8 cellular contexts compared by ENCODE assay signal in the genomic region with DNA sequence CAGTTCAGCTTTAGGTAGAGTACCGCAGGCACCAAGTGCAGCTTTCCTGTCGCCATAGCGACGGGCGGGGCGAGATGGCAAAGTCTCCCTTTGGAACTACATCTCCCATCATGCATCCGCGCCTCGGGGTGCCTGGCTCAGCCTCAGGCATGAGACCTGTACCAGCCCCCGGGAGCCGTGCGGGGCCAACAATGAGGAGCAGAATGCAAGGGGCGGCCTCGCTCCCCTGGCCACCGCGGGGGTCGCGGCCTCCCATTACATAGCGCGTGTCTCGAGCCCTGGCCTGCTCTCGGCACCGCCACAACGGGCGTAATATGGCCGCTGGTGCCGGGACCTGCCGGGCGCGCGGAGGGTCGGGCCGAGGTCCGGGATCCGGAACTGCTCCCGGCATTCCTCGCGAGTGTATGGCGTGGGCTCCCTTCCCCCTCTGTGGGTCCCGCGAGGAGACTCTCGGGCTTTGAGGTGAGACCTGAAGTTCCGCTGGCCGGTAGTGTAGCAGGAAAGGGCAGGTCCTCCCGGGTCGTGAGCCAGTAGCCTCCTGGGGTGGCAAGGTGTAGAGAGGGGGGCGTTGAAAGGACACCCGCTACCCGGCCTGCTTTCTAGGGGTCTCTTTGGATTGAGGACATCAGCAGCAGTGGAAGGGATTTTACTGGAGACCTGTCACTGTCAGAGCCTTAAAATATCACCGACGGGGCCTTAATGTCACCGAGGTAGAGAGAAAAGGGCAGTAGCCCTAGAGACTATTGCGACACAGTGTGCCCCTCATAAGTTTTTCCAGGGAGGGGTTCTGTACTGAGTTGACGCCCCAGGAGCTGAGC. TPM values are rescaled to one million over a fixed set of nuclear protein-coding genes. Genes with fewer than 3 reads are reported as not detected.
A peak's percentile ranks its signal among the peaks of the same experiment; 100 is the strongest.
DNase-seq lines count a peak whose midpoint lies in the region; ATAC-seq and TF ChIP-seq lines count a peak whose summit lies in the region.

A gene with protein sequence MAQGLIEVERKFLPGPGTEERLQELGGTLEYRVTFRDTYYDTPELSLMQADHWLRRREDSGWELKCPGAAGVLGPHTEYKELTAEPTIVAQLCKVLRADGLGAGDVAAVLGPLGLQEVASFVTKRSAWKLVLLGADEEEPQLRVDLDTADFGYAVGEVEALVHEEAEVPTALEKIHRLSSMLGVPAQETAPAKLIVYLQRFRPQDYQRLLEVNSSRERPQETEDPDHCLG (plus strand): TSS at position 390 of the 818 bp plus-strand sequence. CDS start 487 bp downstream, outside the sequence.

- H3K9ac ChIP-seq in colonic mucosa (ENCODE audit: low read depth in 2 of 2, low read length in 2 of 2) = peak within 1 kb of the TSS; percentile 64 to 84

- TF ChIP-seq CTCF in BE2C (IDR thresholded peaks at IDR 0.05; ENCODE audit: low read depth, low read length) (no peak), colonic mucosa (IDR thresholded peaks at IDR 0.05) (no peak), left lung (IDR thresholded peaks at IDR 0.05) (no peak)

- intact Hi-C loops in colonic mucosa (cut with DNase I) (no loop called here), left lung (cut with DNase I) (no loop called here)

- H3K4me1 ChIP-seq in BE2C (no peaks in the 10 kb centered on the region; the same call in 1 of the 2 replicates), colonic mucosa (no peaks in the 10 kb centered on the region), left lung (peaks cover 18 to 28% of the 10 kb centered on the region in 2 donors)

- H3K4me3 ChIP-seq in BE2C (ENCODE audit: low read depth, low read length) (peak within 1 kb of the TSS; percentile 73), colonic mucosa (peak within 1 kb of the TSS; percentile 92), left lung (peak within 1 kb of the TSS; percentile 84 to 85)

- DNase-seq in BE2C (peak; percentile 95), GM19240 (ENCODE audit: insufficient read length, low spot score) (peak; percentile 88), NCI-H526 (lab: John Stamatoyannopoulos, UW) (peak; percentile 84 to 94), colonic mucosa (peak; percentile 97), left lung (peak; percentile 95 to 98)
- DNase-seq in activated CD4-positive, alpha-beta T cell treated with anti-CD3 and anti-CD28 coated beads for 48 hours = peak; percentile 96
- peak; percentile 90 for DNase-seq in stimulated activated CD4-positive, alpha-beta T cell treated with anti-CD3 and anti-CD28 coated beads, Interleukin-2, amount 100 ng/mL, for 4 hours (ENCODE audit: low read depth)

- H3K27me3 ChIP-seq in BE2C (no peaks in the 10 kb centered on the region), colonic mucosa (no peaks in the 10 kb centered on the region), left lung (no peaks in the 10 kb centered on the region)

- H3K27ac ChIP-seq in colonic mucosa (peak within 1 kb of the TSS; percentile 92), left lung (peak within 1 kb of the TSS; percentile 90 to 94)

- ATAC-seq in HG03457 (IDR thresholded peaks at IDR 0.05; ENCODE audit: unreplicated experiment) = peak; percentile 58
- ATAC-seq in left lung = peak; percentile 93

- H3K9me3 ChIP-seq in BE2C = no peaks in the 10 kb centered on the region
- no peaks in the 10 kb centered on the region for H3K9me3 ChIP-seq in colonic mucosa
- H3K9me3 ChIP-seq in left lung = no peaks in the 10 kb centered on the region

- H3K36me3 ChIP-seq in BE2C (peaks cover 12% of the 10 kb centered on the region), colonic mucosa (no peaks in the 10 kb centered on the region), left lung (peaks cover 0 to 26% of the 10 kb centered on the region in 2 donors)

RNA-seq across cellular contexts. Expression of the gene that starts here (rescaled TPM):
- polyA plus RNA-seq in BE2C (2012; ENCODE audit: insufficient read depth, insufficient read length, low read depth) = 11.2 TPM
- 10 to 100 TPM in 1 of 2 donors, 1 to 10 TPM in 1; 9.0 to 21.0 TPM for total RNA-seq in colonic mucosa
- total RNA-seq in left lung = 10 to 100 TPM; 15.2 to 20.3 TPM

Comparison
In these comparisons a context has a peak if more than half of its experiments do, and no peak if none do; other contexts are left out.
1. Peak in every context shown above with its lines: DNase-seq, ATAC-seq, H3K4me3 ChIP-seq and H3K27ac ChIP-seq.